25 cellular contexts compared by ENCODE assay signal in the genomic region with DNA sequence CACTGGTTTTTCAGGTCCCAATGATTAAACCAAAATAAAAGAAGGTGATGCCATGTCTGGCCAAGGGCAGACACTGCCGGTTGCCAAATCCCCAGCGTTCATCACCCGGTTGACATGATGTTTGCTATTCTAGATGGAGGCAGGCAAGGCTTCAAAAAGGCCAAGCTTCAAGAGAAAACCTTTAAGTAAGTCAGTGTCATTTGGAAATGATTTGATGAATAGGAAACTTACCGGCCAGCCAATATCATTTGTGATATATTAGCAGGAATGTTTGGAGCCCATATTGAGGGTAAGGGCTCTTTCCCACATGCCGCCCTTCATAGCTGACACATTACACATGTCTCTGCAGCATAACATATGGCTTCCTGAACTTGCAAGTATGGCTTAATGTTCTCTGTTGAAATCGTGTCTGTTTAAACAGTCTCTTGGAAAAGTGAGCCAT.
DNase-seq lines count a peak whose midpoint lies in the region; ATAC-seq and TF ChIP-seq lines count a peak whose summit lies in the region.
"Had no signal": no experiment of that assay in that cellular context is flagged by ENCODE, and none has a peak within 500 bp of the region (broad histone marks: within the 10 kb centered on the region; RNA-seq: fewer than 3 reads in every experiment).

No MANE protein-coding gene starts in this region.

- no peaks in the 10 kb centered on the region for H3K27me3 ChIP-seq in brain microvascular endothelial cell (replicated peaks)
- no peaks in the 10 kb centered on the region for H3K27me3 ChIP-seq in hepatocyte
- no peaks in the 10 kb centered on the region for H3K27me3 ChIP-seq in Peyer's patch
- H3K27me3 ChIP-seq: dorsolateral prefrontal cortex, sigmoid colon, SJSA1, upper lobe of left lung had no signal

- H2AFZ ChIP-seq in hepatocyte: no peak overlapping the region

- ATAC-seq in activated T-helper 17 cell treated with anti-CD3 and anti-CD28 coated beads, Interleukin-2, amount 50 U/mL, for 72 hours (replicated peaks): no peak
- no peak for ATAC-seq in HG03469 (IDR thresholded peaks at IDR 0.05; ENCODE audit: unreplicated experiment)
- ATAC-seq: activated CD8-positive, alpha-beta T cell treated with anti-CD3 and anti-CD28 coated beads, Interleukin-2, amount 10 ng/mL, durations not matched to agents 7 days and 5 days; activated T-cell treated with anti-CD3 and anti-CD28 coated beads, Interleukin-2, amount 50 U/mL, for 72 hours; GM12878; natural killer cell had no signal

- H3K4me1 ChIP-seq in hepatocyte (ENCODE audit: insufficient read depth) (peaks cover 23% of the 10 kb centered on the region), Peyer's patch (no peaks in the 10 kb centered on the region)
- H3K4me1 ChIP-seq: SJSA1, upper lobe of left lung had no signal

- DNase-seq in HCEC 1CT (peak; percentile 82), brain microvascular endothelial cell (peak; percentile 32), hepatocyte (ENCODE audit: low spot score) (no peak), Peyer's patch (no peak), ecto neural progenitor cell (ENCODE audit: low spot score) (no peak)
- DNase-seq: activated CD8-positive, alpha-beta T cell treated with anti-CD3 and anti-CD28 coated beads, Interleukin-2, amount 10 ng/mL, durations not matched to agents 7 days and 5 days; activated T-cell treated with anti-CD3 and anti-CD28 coated beads, Interleukin-2, amount 50 U/mL, for 72 hours; dorsolateral prefrontal cortex; GDM1; hippocampal formation; kidney; mesendoderm; natural killer cell; NCI-H1436 treated with DMSO at 0.1 percent for 48 hours; NCI-H2171; sigmoid colon; stimulated activated CD4-positive, alpha-beta T cell treated with anti-CD3 and anti-CD28 coated beads, Interleukin-1b, Interleukin-23, amount 100 ng/mL, for 48 hours; stimulated activated naive CD4-positive, alpha-beta T cell; upper lobe of left lung had no signal

- no peaks in the 10 kb centered on the region for H3K36me3 Mint-ChIP-seq in activated T-helper 17 cell treated with anti-CD3 and anti-CD28 coated beads, Interleukin-2, amount 50 U/mL, for 72 hours (ENCODE audit: low read depth)
- H3K36me3 Mint-ChIP-seq: activated naive CD8-positive, alpha-beta T cell; natural killer cell had no signal

- H3K4me3 Mint-ChIP-seq in activated T-helper 17 cell treated with anti-CD3 and anti-CD28 coated beads, Interleukin-2, amount 50 U/mL, for 72 hours: no peak overlapping the region
- H3K4me3 Mint-ChIP-seq: activated CD8-positive, alpha-beta T cell treated with anti-CD3 and anti-CD28 coated beads, Interleukin-2, amount 10 ng/mL, durations not matched to agents 7 days and 5 days; activated naive CD8-positive, alpha-beta T cell; activated T-cell treated with anti-CD3 and anti-CD28 coated beads, Interleukin-2, amount 50 U/mL, for 72 hours; natural killer cell had no signal

- no peaks in the 10 kb centered on the region for H3K9me3 ChIP-seq in hepatocyte (ENCODE audit: low read depth)
- no peaks in the 10 kb centered on the region for H3K9me3 ChIP-seq in Peyer's patch
- H3K9me3 ChIP-seq: sigmoid colon, SJSA1, upper lobe of left lung had no signal

- H3K9me3 Mint-ChIP-seq in activated T-helper 17 cell treated with anti-CD3 and anti-CD28 coated beads, Interleukin-2, amount 50 U/mL, for 72 hours: no peaks in the 10 kb centered on the region

- H3K4me1 Mint-ChIP-seq in activated T-helper 17 cell treated with anti-CD3 and anti-CD28 coated beads, Interleukin-2, amount 50 U/mL, for 72 hours: no peaks in the 10 kb centered on the region

- no peak overlapping the region for H3K4me2 ChIP-seq in hepatocyte

- H3K27ac ChIP-seq in brain microvascular endothelial cell (peak overlapping the region; percentile 26), hepatocyte (peak overlapping the region; percentile 25), Peyer's patch (no peak overlapping the region)
- H3K27ac ChIP-seq: C4-2B, dorsolateral prefrontal cortex, sigmoid colon, SJSA1, upper lobe of left lung had no signal

- H3K27ac Mint-ChIP-seq in activated T-helper 17 cell treated with anti-CD3 and anti-CD28 coated beads, Interleukin-2, amount 50 U/mL, for 72 hours: no peak overlapping the region
- H3K27ac Mint-ChIP-seq: activated CD8-positive, alpha-beta T cell treated with anti-CD3 and anti-CD28 coated beads, Interleukin-2, amount 10 ng/mL, durations not matched to agents 7 days and 5 days; activated naive CD8-positive, alpha-beta T cell; activated T-cell treated with anti-CD3 and anti-CD28 coated beads, Interleukin-2, amount 50 U/mL, for 72 hours; natural killer cell had no signal

- H3K79me2 ChIP-seq in hepatocyte: peaks cover 34% of the 10 kb centered on the region

- no peak for TF ChIP-seq CTCF in brain microvascular endothelial cell (IDR thresholded peaks at IDR 0.05; ENCODE audit: low read depth, low read length, missing control alignments)
- no peak for TF ChIP-seq CTCF in hepatocyte (IDR thresholded peaks at IDR 0.05; ENCODE audit: poor library complexity)
- TF ChIP-seq CTCF in Peyer's patch (IDR thresholded peaks at IDR 0.05): no peak

- in situ Hi-C loops in brain microvascular endothelial cell (cut with HindIII; ENCODE audit: low pct_ligation_motif_present, low sequenced_read_pairs): no loop called here

- H3K4me3 ChIP-seq in brain microvascular endothelial cell (ENCODE audit: low read depth, low read length) (no peak overlapping the region), hepatocyte (no peak overlapping the region), Peyer's patch (no peak overlapping the region)
- H3K4me3 ChIP-seq: dorsolateral prefrontal cortex, GM12878, sigmoid colon, SJSA1, upper lobe of left lung had no signal

- no peaks in the 10 kb centered on the region for H4K20me1 ChIP-seq in hepatocyte (ENCODE audit: insufficient read depth, poor library complexity, severe bottlenecking)

- H3K36me3 ChIP-seq in brain microvascular endothelial cell (replicated peaks) (peaks cover 14% of the 10 kb centered on the region), hepatocyte (replicated peaks; ENCODE audit: insufficient read depth, low read depth) (no peaks in the 10 kb centered on the region), Peyer's patch (no peaks in the 10 kb centered on the region)
- H3K36me3 ChIP-seq: sigmoid colon, SJSA1, upper lobe of left lung had no signal

- H3K27me3 Mint-ChIP-seq in activated T-helper 17 cell treated with anti-CD3 and anti-CD28 coated beads, Interleukin-2, amount 50 U/mL, for 72 hours: no peaks in the 10 kb centered on the region

- 69% methylated on average over 6 of the region's 6 CpGs for WGBS in hepatocyte (ENCODE audit: low lambda C conversion rate, missing lambda C conversion rate)

- no peaks in the 10 kb centered on the region for H3K9me2 ChIP-seq in hepatocyte (replicated peaks; ENCODE audit: insufficient read depth)

- TF ChIP-seq POLR2A in Peyer's patch (IDR thresholded peaks at IDR 0.05): no peak

Comparison
In these comparisons a context has a peak if more than half of its experiments do, and no peak if none do; other contexts are left out.
1. DNase-seq: peak in HCEC 1CT (single experiment) and brain microvascular endothelial cell (single experiment); none in hepatocyte (single experiment), Peyer's patch (0 of 3) and ecto neural progenitor cell (single experiment).
2. H3K27ac ChIP-seq: peak in brain microvascular endothelial cell (single experiment) and hepatocyte (single experiment); none in Peyer's patch (0 of 4).